11 cellular contexts compared by ENCODE assay signal in genomic region chr7:101818699-101819071, GRCh38. TPM values are rescaled to one million over a fixed set of nuclear protein-coding genes. Genes with fewer than 3 reads are reported as not detected.
A peak's percentile ranks its signal among the peaks of the same experiment; 100 is the strongest.
DNase-seq lines count a peak whose midpoint lies in the region; ATAC-seq and TF ChIP-seq lines count a peak whose summit lies in the region.
"Had no signal": no experiment of that assay in that cellular context is flagged by ENCODE, and none has a peak within 500 bp of the region (broad histone marks: within the 10 kb centered on the region; RNA-seq: fewer than 3 reads in every experiment).

No MANE protein-coding gene starts in this region.

- 78 to 87% (median 79%) methylated on average over 11 of the region's 11 CpGs for WGBS in heart left ventricle, 4 donors
- 49 to 51% methylated on average over 9 to 11 of the region's 11 CpGs for WGBS in mesodermal cell (ENCODE audit: insufficient coverage in 2 of 2), 2 experiments
- WGBS in upper lobe of left lung, 2 donors = 74 to 75% methylated on average over 11 of the region's 11 CpGs

- H3K27ac ChIP-seq in heart left ventricle (peak overlapping the region in 6 of 12 donors; percentile 22 to 90 (median 79)), mesodermal cell (ENCODE audit: low read depth, low read length, severe bottlenecking) (no peak overlapping the region), upper lobe of left lung (peak overlapping the region in 3 of 4 donors; percentile 84 to 95 (median 89))

- no peak for TF ChIP-seq EP300 in upper lobe of left lung (IDR thresholded peaks at IDR 0.05)

- H3K9me3 ChIP-seq in heart left ventricle (no peaks in the 10 kb centered on the region), mesodermal cell (ENCODE audit: control insufficient read depth, low read length) (no peaks in the 10 kb centered on the region), upper lobe of left lung (no peaks in the 10 kb centered on the region)

- TF ChIP-seq POLR2A in heart left ventricle (IDR thresholded peaks at IDR 0.05) = no peak
- no peak for TF ChIP-seq POLR2A in upper lobe of left lung (IDR thresholded peaks at IDR 0.05)

- H3K4me1 ChIP-seq in heart left ventricle = peaks cover 0 to 63% (median 39%) of the 10 kb centered on the region in 12 donors
- peaks cover 31% of the 10 kb centered on the region for H3K4me1 ChIP-seq in mesodermal cell (ENCODE audit: control insufficient read depth, insufficient read depth, low read length, poor library complexity, severe bottlenecking)
- peaks cover 16 to 60% (median 32%) of the 10 kb centered on the region in 4 donors for H3K4me1 ChIP-seq in upper lobe of left lung

- H3K27me3 ChIP-seq in heart left ventricle (no peaks in the 10 kb centered on the region), upper lobe of left lung (no peaks in the 10 kb centered on the region)

- H3K4me3 ChIP-seq in heart left ventricle (peak overlapping the region in 7 of 12 donors; percentile 74 to 96 (median 90)), mesodermal cell (ENCODE audit: extremely low read depth, insufficient read depth, low read length, poor library complexity, severe bottlenecking) (peak overlapping the region; percentile 81), upper lobe of left lung (peak overlapping the region in 1 of 4 donors; percentile 96)

- ATAC-seq in heart left ventricle (no peak), Right ventricle myocardium inferior (no peak), upper lobe of left lung (ENCODE audit: low FRiP score in 2 of 2) (no peak), HG02970 (IDR thresholded peaks at IDR 0.05; ENCODE audit: low FRiP score, unreplicated experiment) (no peak), HG03571 (IDR thresholded peaks at IDR 0.05; ENCODE audit: unreplicated experiment) (no peak)
- ATAC-seq in central memory CD8-positive, alpha-beta T cell (replicated peaks; ENCODE audit: extremely low read depth, poor library complexity, severe bottlenecking) = no peak
- ATAC-seq: activated CD8-positive, alpha-beta T cell treated with anti-CD3 and anti-CD28 coated beads for 36 hours had no signal

- no peaks in the 10 kb centered on the region for H3K36me3 ChIP-seq in heart left ventricle
- peaks cover 14% of the 10 kb centered on the region for H3K36me3 ChIP-seq in mesodermal cell (ENCODE audit: control insufficient read depth, insufficient read depth, low read length)
- no peaks in the 10 kb centered on the region for H3K36me3 ChIP-seq in upper lobe of left lung

- DNase-seq in heart left ventricle (no peak), Right ventricle myocardium inferior (ENCODE audit: missing footprints) (no peak), upper lobe of left lung (no peak), ureter (ENCODE audit: low spot score) (no peak)
- DNase-seq in central memory CD8-positive, alpha-beta T cell (ENCODE audit: low spot score in 2 of 2) = no peak
- DNase-seq: ACHN; activated CD8-positive, alpha-beta T cell treated with anti-CD3 and anti-CD28 coated beads for 36 hours; stimulated activated CD4-positive, alpha-beta T cell treated with anti-CD3 and anti-CD28 coated beads, Interleukin-4, amount 100 ng/mL, for 4 hours had no signal

- intact Hi-C loops in heart left ventricle (cut with DNase I) (loop anchor here in 9 of 10 donors (5.0 to 10.0 kb wide), 11 partner anchors 39 to 419 kb away; no protein-coding TSS in a partner anchor), Right ventricle myocardium inferior (cut with DNase I) (loop anchor here (2.0 to 10.0 kb wide), 6 partner anchors 26 to 419 kb away; no protein-coding TSS in a partner anchor)

- TF ChIP-seq CTCF in heart left ventricle (IDR thresholded peaks at IDR 0.05) (no peak), upper lobe of left lung (IDR thresholded peaks at IDR 0.05) (no peak)

- peaks cover 7% of the 10 kb centered on the region for H3K36me3 Mint-ChIP-seq in central memory CD8-positive, alpha-beta T cell (ENCODE audit: insufficient read depth)

- peaks cover 21% of the 10 kb centered on the region for H3K4me1 Mint-ChIP-seq in central memory CD8-positive, alpha-beta T cell

- H3K9me3 Mint-ChIP-seq in central memory CD8-positive, alpha-beta T cell = no peaks in the 10 kb centered on the region
- H3K9me3 Mint-ChIP-seq: activated CD8-positive, alpha-beta T cell treated with anti-CD3 and anti-CD28 coated beads for 36 hours had no signal

- H3K4me3 Mint-ChIP-seq in central memory CD8-positive, alpha-beta T cell = peak overlapping the region; percentile 68

- no peak overlapping the region for H3K27ac Mint-ChIP-seq in central memory CD8-positive, alpha-beta T cell (ENCODE audit: low read depth)
- H3K27ac Mint-ChIP-seq: activated CD8-positive, alpha-beta T cell treated with anti-CD3 and anti-CD28 coated beads for 36 hours had no signal

- no peaks in the 10 kb centered on the region for H3K27me3 Mint-ChIP-seq in central memory CD8-positive, alpha-beta T cell
- H3K27me3 Mint-ChIP-seq: activated CD8-positive, alpha-beta T cell treated with anti-CD3 and anti-CD28 coated beads for 36 hours had no signal

RNA-seq across cellular contexts. Expression of gene CUX1, which starts 1.3 kb away (rescaled TPM):
- total RNA-seq in heart left ventricle (100 to 1,000 TPM in 8 of 9 donors, 10 to 100 TPM in 1; 96.5 to 173 (median 127) TPM), Right ventricle myocardium inferior (107 TPM), upper lobe of left lung (100 to 1,000 TPM; 106 to 188 (median 115) TPM), ureter (103 TPM)
- polyA plus RNA-seq in heart left ventricle = 10 to 100 TPM; 51.9 to 64.7 TPM
- polyA plus RNA-seq in mesodermal cell (2013, experiment 1 of 2) = 37.0 TPM
- polyA plus RNA-seq in mesodermal cell (2013, experiment 2 of 2) = 39.5 TPM
